ENCODE assay signal across 2 cellular contexts in genomic region chr17:77808663-77809425, GRCh38.
TF ChIP-seq lines count a peak whose summit lies in the region.

No MANE protein-coding gene starts in this region.

TF ChIP-seq in SK-N-SH, 30 proteins besides CTCF, POLR2A, EP300 and RAD21 (continued from another document):
- TF ChIP-seq SMC3 (IDR thresholded peaks at IDR 0.05; ENCODE audit: low read depth, low read length) = no peak

TF ChIP-seq in SK-N-SH treated with all-trans-retinoic acid at 6 μM for 48 hours, 23 proteins besides CTCF, POLR2A, EP300 and RAD21 (continued from another document):
- TF ChIP-seq POU6F1 (CRISPR knock-in tag; IDR thresholded peaks at IDR 0.05; ENCODE audit: borderline replicate concordance, low read depth) (no peak), PATZ1 (CRISPR knock-in tag; IDR thresholded peaks at IDR 0.05; ENCODE audit: borderline replicate concordance) (no peak), CREB5 (CRISPR knock-in tag; IDR thresholded peaks at IDR 0.05; ENCODE audit: low read depth) (no peak), TOX (CRISPR knock-in tag; IDR thresholded peaks at IDR 0.05; ENCODE audit: borderline replicate concordance) (no peak), BACH2 (CRISPR knock-in tag; IDR thresholded peaks at IDR 0.05; ENCODE audit: borderline replicate concordance) (no peak), PPARA (CRISPR knock-in tag; IDR thresholded peaks at IDR 0.05; ENCODE audit: borderline replicate concordance) (no peak), ZNF565 (CRISPR knock-in tag; conservative IDR thresholded peaks at IDR 0.05; ENCODE audit: low read depth) (no peak), ARNTL (CRISPR knock-in tag; IDR thresholded peaks at IDR 0.05; ENCODE audit: borderline replicate concordance, low read depth) (no peak), SNAI2 (CRISPR knock-in tag; IDR thresholded peaks at IDR 0.05) (no peak), CSRNP3 (CRISPR knock-in tag; IDR thresholded peaks at IDR 0.05) (no peak), TSHZ2 (CRISPR knock-in tag; IDR thresholded peaks at IDR 0.05) (no peak), ZNF8 (CRISPR knock-in tag; IDR thresholded peaks at IDR 0.05) (no peak), CSDC2 (CRISPR knock-in tag; IDR thresholded peaks at IDR 0.05) (no peak), ISL1 (CRISPR knock-in tag; IDR thresholded peaks at IDR 0.05) (no peak), ZNF70 (CRISPR knock-in tag; IDR thresholded peaks at IDR 0.05) (no peak), ESRRG (CRISPR knock-in tag; IDR thresholded peaks at IDR 0.05) (no peak), TCF4 (CRISPR knock-in tag; IDR thresholded peaks at IDR 0.05; ENCODE audit: borderline replicate concordance) (no peak), RARB (CRISPR knock-in tag; IDR thresholded peaks at IDR 0.05) (no peak)
